Comparison of ENCODE assay signal across 2 cellular contexts in the genomic region with DNA sequence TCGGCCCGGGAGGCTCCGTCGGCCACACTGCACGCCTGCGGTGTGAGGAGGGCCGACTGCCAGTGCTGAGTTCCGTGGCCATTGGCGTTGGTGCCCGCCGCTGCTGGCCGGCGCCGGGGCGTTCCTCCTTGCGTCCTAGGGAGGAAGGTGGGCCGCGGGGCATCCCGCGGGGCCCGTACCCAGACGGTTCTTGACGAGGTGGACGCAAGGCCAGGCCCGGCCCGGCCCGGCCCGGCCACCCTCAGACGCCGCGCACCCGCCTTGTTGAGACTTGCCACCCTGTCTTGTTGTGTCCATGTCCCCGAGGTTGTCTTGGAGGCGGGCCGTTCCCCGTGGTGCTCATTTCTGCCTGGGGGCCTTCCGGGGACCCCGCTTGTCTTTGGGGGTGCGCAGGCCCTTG.
TF ChIP-seq lines count a peak whose summit lies in the region.

No MANE protein-coding gene starts in this region.

TF ChIP-seq in GM12878, 131 proteins besides CTCF, POLR2A, EP300 and RAD21:
- TF ChIP-seq MLLT1 (IDR thresholded peaks at IDR 0.05): peak; percentile 33; the same call in 1 of the 2 replicates
TF ChIP-seq in GM12878: peak in this region for 1; not testable (repeated sequence) for 130.

TF ChIP-seq in HepG2, 621 proteins besides CTCF, POLR2A, EP300 and RAD21 (continued from another document):
- TF ChIP-seq RBFOX2 (IDR thresholded peaks at IDR 0.05; ENCODE audit: low read depth, low read length): 0 out of 2 replicates have a peak, but pooled peaks have one; percentile 26
- peak; percentile 6; the same call in 1 of the 2 replicates for TF ChIP-seq ZFP91 (CRISPR knock-in tag; IDR thresholded peaks at IDR 0.05; ENCODE audit: borderline replicate concordance)
- peak; percentile 8; the same call in 1 of the 2 replicates for TF ChIP-seq ZNF776 (CRISPR knock-in tag; IDR thresholded peaks at IDR 0.05)
- TF ChIP-seq MTA1 (CRISPR knock-in tag; IDR thresholded peaks at IDR 0.05; ENCODE audit: borderline replicate concordance): 0 out of 2 replicates have a peak, but pooled peaks have one; percentile 10
- 0 out of 2 replicates have a peak, but pooled peaks have one; percentile 13 for TF ChIP-seq ZNF839 (CRISPR knock-in tag; IDR thresholded peaks at IDR 0.05; ENCODE audit: borderline replicate concordance)
- TF ChIP-seq HDAC1 (CRISPR knock-in tag; IDR thresholded peaks at IDR 0.05): 0 out of 2 replicates have a peak, but pooled peaks have one; percentile 4
- TF ChIP-seq ZNF274 (CRISPR knock-in tag; IDR thresholded peaks at IDR 0.05): 0 out of 2 replicates have a peak, but pooled peaks have one; percentile 9
- peak; percentile 12 for TF ChIP-seq ZNF883 (CRISPR knock-in tag; IDR thresholded peaks at IDR 0.05; ENCODE audit: not compliant biosample characterization)
- TF ChIP-seq KMT2A (CRISPR knock-in tag; IDR thresholded peaks at IDR 0.05): peak; percentile 4; the same call in 1 of the 2 replicates
- 0 out of 2 replicates have a peak, but pooled peaks have one; percentile 5 for TF ChIP-seq ZFYVE20 (CRISPR knock-in tag; IDR thresholded peaks at IDR 0.05; ENCODE audit: borderline replicate concordance, low read depth)
- peak; percentile 16 for TF ChIP-seq ZNF407 (CRISPR knock-in tag; IDR thresholded peaks at IDR 0.05; ENCODE audit: not compliant biosample characterization)
- TF ChIP-seq ZNF563 (CRISPR knock-in tag; IDR thresholded peaks at IDR 0.05): peak; percentile 15; the same call in 1 of the 2 replicates
- 0 out of 2 replicates have a peak, but pooled peaks have one; percentile 0 for TF ChIP-seq TAF1 (CRISPR knock-in tag; IDR thresholded peaks at IDR 0.05)
TF ChIP-seq in HepG2: peak in this region for 16; not testable (repeated sequence) for 605.
